Comparison of ENCODE assay signal across 19 cellular contexts in the genomic region with DNA sequence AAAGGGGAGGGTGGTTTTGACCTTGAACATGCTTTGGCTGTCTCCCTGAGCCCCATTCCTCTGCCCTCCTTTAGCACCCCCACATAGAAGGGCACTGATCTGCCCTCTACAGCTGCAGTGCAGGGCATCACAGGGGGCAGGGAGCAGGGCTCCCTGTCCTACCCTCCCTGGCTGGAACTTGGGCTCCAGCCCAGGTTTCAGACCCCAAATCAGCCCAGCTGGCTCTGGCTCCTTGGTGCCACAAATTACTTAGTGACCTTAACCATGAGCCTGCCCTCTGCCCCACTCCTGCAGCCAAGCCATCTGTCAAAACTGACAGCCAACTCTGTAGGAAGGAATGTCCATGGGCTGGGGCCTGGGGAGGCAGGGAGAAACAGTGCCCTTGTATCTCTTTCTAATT.
DNase-seq lines count a peak whose midpoint lies in the region; ATAC-seq and TF ChIP-seq lines count a peak whose summit lies in the region.
"Had no signal": no experiment of that assay in that cellular context is flagged by ENCODE, and none has a peak within 500 bp of the region (broad histone marks: within the 10 kb centered on the region; RNA-seq: fewer than 3 reads in every experiment).

No MANE protein-coding gene starts in this region.

- peaks cover 27% of the 10 kb centered on the region for H3K4me1 ChIP-seq in cardiac muscle cell (ENCODE audit: low read depth)
- peaks cover 0 to 3% of the 10 kb centered on the region in 2 donors for H3K4me1 ChIP-seq in aorta (ENCODE audit: control insufficient read depth in 1 of 2, insufficient read depth in 2 of 2, low read length in 2 of 2)

- H3K9me3 ChIP-seq in cardiac muscle cell (ENCODE audit: low read depth) (no peaks in the 10 kb centered on the region), aorta (ENCODE audit: control insufficient read depth, low read length) (no peaks in the 10 kb centered on the region)

- H3K4me3 ChIP-seq in cardiac muscle cell (no peak overlapping the region), aorta (ENCODE audit: low read length in 2 of 2) (no peak overlapping the region)
- H3K4me3 ChIP-seq: GM23338, K562 had no signal

- H3K27ac ChIP-seq in cardiac muscle cell (peak overlapping the region; percentile 66), aorta (ENCODE audit: low read depth in 1 of 2, low read length in 2 of 2) (no peak overlapping the region)

- DNase-seq in NCI-H82 (lab: John Stamatoyannopoulos, UW) (peak; percentile 21), NCI-H82 treated with DMSO at 0.1 percent for 48 hours (lab: John Stamatoyannopoulos, UW; ENCODE audit: unreplicated experiment) (no peak), cardiac muscle cell (ENCODE audit: low read depth in 1 of 2, low spot score in 1 of 2) (peak in 1 of 2 donors; percentile 60), islet precursor cell (peak; percentile 54), aorta (peak in 1 of 2 donors; percentile 41), GM20000 (ENCODE audit: low spot score) (no peak), AG08395 (ENCODE audit: low spot score) (no peak), sciatic nerve (ENCODE audit: low spot score) (no peak)
- DNase-seq: 8988T; CD8-positive, alpha-beta memory T cell; GF-D8; NCI-H1417; NCI-H2029; NCI-H2171 treated with DMSO at 0.1 percent for 48 hours; NCI-H510A treated with DMSO at 0.1 percent for 48 hours; SIG-M5 had no signal

- no peak for TF ChIP-seq CTCF in cardiac muscle cell (IDR thresholded peaks at IDR 0.05; ENCODE audit: low read depth, low read length)
- TF ChIP-seq CTCF in GM20000 (IDR thresholded peaks at IDR 0.05; ENCODE audit: extremely low read depth, missing control alignments) = no peak

- intact Hi-C loops in aorta (cut with DNase I) (no loop called here), sciatic nerve (cut with DNase I) (no loop called here)

- ATAC-seq in aorta (ENCODE audit: low FRiP score) (peak; percentile 45), sciatic nerve (no peak)
- ATAC-seq: GM23338, HCT116, K562 had no signal

- no peaks in the 10 kb centered on the region for H3K27me3 ChIP-seq in cardiac muscle cell
- no peaks in the 10 kb centered on the region for H3K27me3 ChIP-seq in aorta (ENCODE audit: control insufficient read depth in 1 of 2, insufficient read depth in 2 of 2, low read length in 1 of 2)

- H3K36me3 ChIP-seq in cardiac muscle cell (no peaks in the 10 kb centered on the region), aorta (ENCODE audit: control insufficient read depth in 1 of 2, insufficient read depth in 2 of 2, low read length in 1 of 2) (no peaks in the 10 kb centered on the region)

Comparison
In these comparisons a context has a peak if more than half of its experiments do, and no peak if none do; other contexts are left out.
1. DNase-seq: peak in NCI-H82 (single experiment) and islet precursor cell (single experiment); none in NCI-H82 treated with DMSO at 0.1 percent for 48 hours (single experiment), GM20000 (single experiment), AG08395 (single experiment) and sciatic nerve (single experiment).